In genomic region chr9:24245988-24246387, GRCh38 we compare ENCODE assay signal across 9 cellular contexts.
DNase-seq lines count a peak whose midpoint lies in the region; ATAC-seq, FAIRE-seq and TF ChIP-seq lines count a peak whose summit lies in the region.
"Had no signal": no experiment of that assay in that cellular context is flagged by ENCODE, and none has a peak within 500 bp of the region (broad histone marks: within the 10 kb centered on the region; RNA-seq: fewer than 3 reads in every experiment).

No MANE protein-coding gene starts in this region.

- no peak overlapping the region for H3K27ac Mint-ChIP-seq in neural crest cell (ENCODE audit: unreplicated experiment)

- no peak overlapping the region for H3K4me2 ChIP-seq in GM12878 (ENCODE audit: control insufficient read depth, insufficient read depth)

- TF ChIP-seq POLR2A in GM12878 (IDR thresholded peaks at IDR 0.05; ENCODE audit: low read depth, low read length): no peak

- TF ChIP-seq RAD21 in GM12878 (IDR thresholded peaks at IDR 0.05; ENCODE audit: insufficient read depth, low read depth, low read length): peak; percentile 24; the same call in 1 of the 2 replicates

- DNase-seq in GM13976 (ENCODE audit: low spot score) (no peak), NAMALWA (ENCODE audit: low spot score) (peak; percentile 41), GM12878 (ENCODE audit: low read depth, low spot score) (no peak), neural crest cell (ENCODE audit: low read depth, low spot score) (no peak), NOMO-1 treated with dmso at 0.1 percent for 144 hours (lab: John Stamatoyannopoulos, UW; ENCODE audit: unreplicated experiment) (no peak), epidermal melanocyte (ENCODE audit: insufficient read length, low spot score) (no peak)
- DNase-seq: nucleus accumbens; stimulated activated naive CD4-positive, alpha-beta T cell had no signal

- ATAC-seq in GM12878: peak; percentile 56; the same call in 2 of the 3 replicates
- no peak for ATAC-seq in HG02610 (IDR thresholded peaks at IDR 0.05; ENCODE audit: unreplicated experiment)

- peaks cover 10% of the 10 kb centered on the region for H3K9me3 Mint-ChIP-seq in neural crest cell

- H3K4me1 ChIP-seq in GM12878 (ENCODE audit: control insufficient read depth, insufficient read depth, low read length): no peaks in the 10 kb centered on the region

- TF ChIP-seq EP300 in GM12878 (IDR thresholded peaks at IDR 0.05; ENCODE audit: borderline replicate concordance in 1 of 2, control insufficient read depth in 1 of 2, low read depth in 2 of 2, low read length in 2 of 2): no peak

- POLR2A ChIA-PET in GM12878 (lab: Charles Lee): no interaction called here

- H4K20me1 ChIP-seq in GM12878 (ENCODE audit: control insufficient read depth, insufficient read depth): no peaks in the 10 kb centered on the region

- no peak for FAIRE-seq in GM12878 (lab: Jason Lieb, UNC)

- TF ChIP-seq CTCF in GM13976 (IDR thresholded peaks at IDR 0.05; ENCODE audit: borderline replicate concordance, control extremely low read depth, extremely low read depth, insufficient read depth, missing control alignments) (peak; percentile 22), GM12878 (IDR thresholded peaks at IDR 0.05 in 2 of 3, conservative IDR thresholded peaks at IDR 0.05 in 1 of 3; ENCODE audit: control insufficient read depth in 2 of 3, extremely low read depth in 1 of 3, insufficient read depth in 1 of 3, low read depth in 3 of 3, low read length in 3 of 3) (peak; percentile 31 to 44 (median 32); a peak in 3 of 6 replicates), neural crest cell (conservative IDR thresholded peaks at IDR 0.05) (peak; percentile 67)

- H3K27ac ChIP-seq in GM12878 (ENCODE audit: control insufficient read depth, insufficient read depth): no peak overlapping the region

- peaks cover 2% of the 10 kb centered on the region for H3K36me3 Mint-ChIP-seq in neural crest cell (ENCODE audit: low read depth)

- intact Hi-C loops in GM12878 (cut with micrococcal nuclease; ENCODE audit: unreplicated experiment): loop anchor here (5.0 kb wide), 1 partner anchor 154 kb away; no protein-coding TSS in a partner anchor

- no peaks in the 10 kb centered on the region for H3K36me3 ChIP-seq in GM12878 (ENCODE audit: control insufficient read depth in 2 of 2, insufficient read depth in 2 of 2, low read length in 1 of 2)

- no peaks in the 10 kb centered on the region for H3K9me3 ChIP-seq in GM12878 (replicated peaks; ENCODE audit: control insufficient read depth, insufficient read depth, low read length)

- in situ Hi-C loops in GM13976 (cut with MboI; ENCODE audit: low sequenced_read_pairs, unreplicated experiment) (no loop called here), GM12878 (cut with MboI) (no loop called here)

- no peaks in the 10 kb centered on the region for H3K27me3 ChIP-seq in GM12878 (replicated peaks in 1 of 2; ENCODE audit: control insufficient read depth in 2 of 2, insufficient read depth in 2 of 2, low read length in 1 of 2)

- H3K79me2 ChIP-seq in GM12878 (ENCODE audit: control insufficient read depth, insufficient read depth, low read length): no peaks in the 10 kb centered on the region

- H3K4me3 ChIP-seq in GM12878: no peak overlapping the region

- 0% methylated on average over 2 of the region's 2 CpGs for WGBS in GM12878 (ENCODE audit: insufficient coverage, insufficient replicate concordance, low lambda C conversion rate, missing lambda C conversion rate)

- SMC1A ChIA-PET in GM12878 (lab: Charles Lee; ENCODE audit: uncharacterized antibody, unreplicated experiment): interaction anchor here (0.9 kb wide), 1 partner anchor 78 kb away, joined by 3 read pairs; no protein-coding TSS in a partner anchor

- CTCF ChIA-PET in GM12878 (lab: Yijun Ruan, JAX): no interaction called here

- RAD21 ChIA-PET in GM12878 (lab: Charles Lee; ENCODE audit: unreplicated experiment): no interaction called here

- H3K27me3 Mint-ChIP-seq in neural crest cell (ENCODE audit: low read depth): no peaks in the 10 kb centered on the region

- no peak overlapping the region for H2AFZ ChIP-seq in GM12878 (ENCODE audit: control insufficient read depth, low read depth, low read length)

- no peak overlapping the region for H3K9ac ChIP-seq in GM12878 (ENCODE audit: control insufficient read depth, insufficient read depth, low read length)

- peaks cover 6% of the 10 kb centered on the region for H3K4me1 Mint-ChIP-seq in neural crest cell

- BruUV-seq in GM12878 (replicated peaks; lab: Mats Ljungman, UMichigan): no TSS peak

- H3K4me3 Mint-ChIP-seq in neural crest cell: no peak overlapping the region

TF ChIP-seq in GM12878, 131 proteins besides CTCF, POLR2A, EP300 and RAD21:
- no peak for TF ChIP-seq NR2C2 (IDR thresholded peaks at IDR 0.05; ENCODE audit: borderline replicate concordance, control insufficient read depth, insufficient read length, low read depth)
- no peak for TF ChIP-seq ETV6 (conservative IDR thresholded peaks at IDR 0.05 in 1 of 2, IDR thresholded peaks at IDR 0.05 in 1 of 2; ENCODE audit: borderline replicate concordance in 1 of 2, low read depth in 1 of 2)
- TF ChIP-seq SMC3 (IDR thresholded peaks at IDR 0.05; ENCODE audit: borderline replicate concordance, low read length): peak; percentile 44; the same call in 1 of the 2 replicates
